ENCODE assay signal across 26 cellular contexts in genomic region chr15:69732133-69732532, GRCh38.
"Had no signal": no experiment of that assay in that cellular context is flagged by ENCODE, and none has a peak within 500 bp of the region (broad histone marks: within the 10 kb centered on the region; RNA-seq: fewer than 3 reads in every experiment).

No MANE protein-coding gene starts in this region.

- H3K27ac ChIP-seq: neural progenitor cell, pancreas, prostate gland, right atrium auricular region, right lobe of liver, sigmoid colon, stomach, thoracic aorta, thyroid gland, tibial nerve, upper lobe of right lung, uterus had no signal

- H3K36me3 Mint-ChIP-seq: natural killer cell had no signal

- H3K4me1 Mint-ChIP-seq: stimulated activated naive B cell treated with anti-CD40 and anti-IgM and Interleukin-4, amounts not matched to agents 10 μg/mL and 1 μg/mL and 100 μg/mL, for 72 hours had no signal

- H3K9me3 ChIP-seq: pancreas, prostate gland, right atrium auricular region, right lobe of liver, sigmoid colon, stomach, thoracic aorta, thyroid gland, tibial nerve, upper lobe of right lung, uterus had no signal

- H3K4me3 Mint-ChIP-seq: naive thymus-derived CD4-positive, alpha-beta T cell; natural killer cell; nephron; neural progenitor cell; stimulated activated effector memory CD8-positive, alpha-beta T cell treated with anti-CD3 and anti-CD28 coated beads, Interleukin-12 subunit alpha, Interleukin-12 subunit beta, amount 100 ng/mL, for 72 hours; stimulated activated naive B cell treated with anti-CD40 and anti-IgM and Interleukin-4, amounts not matched to agents 10 μg/mL and 1 μg/mL and 100 μg/mL, for 72 hours; stimulated activated naive CD8-positive, alpha-beta T cell treated with anti-CD3 and anti-CD28 coated beads, Interleukin-15, Interleukin-2, amounts not matched to agents 100 ng/mL and 50 ng/mL, for 24 hours had no signal

- H3K9me3 Mint-ChIP-seq: natural killer cell; stimulated activated effector memory CD8-positive, alpha-beta T cell treated with anti-CD3 and anti-CD28 coated beads, Interleukin-12 subunit alpha, Interleukin-12 subunit beta, amount 100 ng/mL, for 72 hours; stimulated activated naive CD8-positive, alpha-beta T cell treated with anti-CD3 and anti-CD28 coated beads, Interleukin-15, Interleukin-2, amounts not matched to agents 100 ng/mL and 50 ng/mL, for 24 hours had no signal

- DNase-seq: naive thymus-derived CD4-positive, alpha-beta T cell; natural killer cell; nucleus accumbens; pancreas; retina; right lobe of liver; sigmoid colon; small intestine; stimulated activated CD4-positive, alpha-beta T cell treated with anti-CD3 and anti-CD28 coated beads, Interleukin-15, amount 100 ng/mL, for 24 hours; stimulated activated CD4-positive, alpha-beta T cell treated with anti-CD3 and anti-CD28 coated beads, Interleukin-2, amount 100 ng/mL, for 24 hours; stimulated activated CD4-positive, alpha-beta T cell treated with anti-CD3 and anti-CD28 coated beads, Interleukin-2, amount 100 ng/mL, for 48 hours; stimulated activated CD4-positive, alpha-beta T cell treated with anti-CD3 and anti-CD28 coated beads, Interleukin-4, amount 100 ng/mL, for 24 hours; stimulated activated naive B cell treated with anti-CD40 and anti-IgM and Interleukin-4, amounts not matched to agents 10 μg/mL and 1 μg/mL and 100 μg/mL, for 72 hours; stimulated activated naive CD4-positive, alpha-beta T cell treated with Interleukin-2 at 50 U/mL for 16 hours; stomach; thyroid gland; upper lobe of right lung; uterus had no signal

- ATAC-seq: naive thymus-derived CD4-positive, alpha-beta T cell; natural killer cell; pancreas; stimulated activated effector memory CD8-positive, alpha-beta T cell treated with anti-CD3 and anti-CD28 coated beads, Interleukin-12 subunit alpha, Interleukin-12 subunit beta, amount 100 ng/mL, for 72 hours; stimulated activated naive B cell treated with anti-CD40 and anti-IgM and Interleukin-4, amounts not matched to agents 10 μg/mL and 1 μg/mL and 100 μg/mL, for 72 hours; upper lobe of right lung had no signal

- H3K27ac Mint-ChIP-seq: naive thymus-derived CD4-positive, alpha-beta T cell; natural killer cell; nephron; neural progenitor cell; stimulated activated effector memory CD8-positive, alpha-beta T cell treated with anti-CD3 and anti-CD28 coated beads, Interleukin-12 subunit alpha, Interleukin-12 subunit beta, amount 100 ng/mL, for 72 hours; stimulated activated naive B cell treated with anti-CD40 and anti-IgM and Interleukin-4, amounts not matched to agents 10 μg/mL and 1 μg/mL and 100 μg/mL, for 72 hours; stimulated activated naive CD8-positive, alpha-beta T cell treated with anti-CD3 and anti-CD28 coated beads, Interleukin-15, Interleukin-2, amounts not matched to agents 100 ng/mL and 50 ng/mL, for 24 hours had no signal
